1 cellular context compared by ENCODE assay signal in genomic region chr12:28192145-28192544, GRCh38.
TF ChIP-seq lines count a peak whose summit lies in the region.

No MANE protein-coding gene starts in this region.

TF ChIP-seq in K562, 482 proteins besides CTCF, POLR2A, EP300 and RAD21 (continues in another document):
- no peak for TF ChIP-seq ATF3 (IDR thresholded peaks at IDR 0.05)
- TF ChIP-seq ATF3 (CRISPR knock-in tag; conservative IDR thresholded peaks at IDR 0.05): no peak
- TF ChIP-seq MXD1 (CRISPR knock-in tag; IDR thresholded peaks at IDR 0.05; ENCODE audit: borderline replicate concordance, poor library complexity, severe bottlenecking): no peak
- TF ChIP-seq PRMT5 (CRISPR knock-in tag; IDR thresholded peaks at IDR 0.05): no peak
- TF ChIP-seq FOXO4 (CRISPR knock-in tag; IDR thresholded peaks at IDR 0.05): no peak
- 0 out of 2 replicates have a peak, but pooled peaks have one; percentile 35 for TF ChIP-seq NFATC3 (IDR thresholded peaks at IDR 0.05)
- no peak for TF ChIP-seq PRPF4 (IDR thresholded peaks at IDR 0.05; ENCODE audit: insufficient read depth, low read depth, low read length, poor library complexity, severe bottlenecking)
- TF ChIP-seq ZNF589 (CRISPR knock-in tag; IDR thresholded peaks at IDR 0.05; ENCODE audit: low read depth): no peak
- no peak for TF ChIP-seq ZNF445 (CRISPR knock-in tag; IDR thresholded peaks at IDR 0.05; ENCODE audit: low read depth)
- TF ChIP-seq SIX5 (IDR thresholded peaks at IDR 0.05; ENCODE audit: borderline replicate concordance in 1 of 2, insufficient read depth in 1 of 2, low read depth in 1 of 2, low read length in 2 of 2): no peak
- TF ChIP-seq SETDB1 (IDR thresholded peaks at IDR 0.05; ENCODE audit: low read length): no peak
- TF ChIP-seq ZNF280A (IDR thresholded peaks at IDR 0.05; ENCODE audit: low read depth, partially characterized antibody): no peak
- no peak for TF ChIP-seq CBX8 (IDR thresholded peaks at IDR 0.05; ENCODE audit: borderline replicate concordance, extremely low read depth, low read depth, low read length, poor library complexity, severe bottlenecking)
- no peak for TF ChIP-seq ZNF740 (CRISPR knock-in tag; IDR thresholded peaks at IDR 0.05)
- TF ChIP-seq ZNF740 (tag; IDR thresholded peaks at IDR 0.05): no peak
- no peak for TF ChIP-seq CTCFL (IDR thresholded peaks at IDR 0.05; ENCODE audit: borderline replicate concordance, insufficient read depth, low read depth, low read length, poor library complexity, severe bottlenecking)
- no peak for TF ChIP-seq ZNF785 (CRISPR knock-in tag; IDR thresholded peaks at IDR 0.05)
- TF ChIP-seq ETV1 (tag; conservative IDR thresholded peaks at IDR 0.05; ENCODE audit: low read depth): no peak
- TF ChIP-seq PHF20 (IDR thresholded peaks at IDR 0.05; ENCODE audit: partially characterized antibody): no peak
- no peak for TF ChIP-seq SAFB (IDR thresholded peaks at IDR 0.05; ENCODE audit: borderline replicate concordance, low read depth, low read length)
- TF ChIP-seq CEBPG (CRISPR knock-in tag; IDR thresholded peaks at IDR 0.05): no peak
- no peak for TF ChIP-seq CEBPG (tag; conservative IDR thresholded peaks at IDR 0.05 in 1 of 2, IDR thresholded peaks at IDR 0.05 in 1 of 2)
- peak in 1 of 2 experiments; percentile 82; a peak in 1 of 3 replicates for TF ChIP-seq CBX3 (IDR thresholded peaks at IDR 0.05; ENCODE audit: borderline replicate concordance in 1 of 2, low read length in 2 of 2)
- TF ChIP-seq MCM3 (IDR thresholded peaks at IDR 0.05): no peak
- TF ChIP-seq ETV5 (CRISPR knock-in tag; IDR thresholded peaks at IDR 0.05; ENCODE audit: low read depth): no peak
- no peak for TF ChIP-seq U2AF2 (optimal IDR thresholded peaks at IDR 0.05; ENCODE audit: low read depth, low read length)
- peak; percentile 98 for TF ChIP-seq ARID1B (IDR thresholded peaks at IDR 0.05)
- no peak for TF ChIP-seq POLR2B (IDR thresholded peaks at IDR 0.05; ENCODE audit: low read depth, partially characterized antibody)
- TF ChIP-seq ZNF280B (CRISPR knock-in tag; IDR thresholded peaks at IDR 0.05): no peak
- TF ChIP-seq THRAP3 (IDR thresholded peaks at IDR 0.05; ENCODE audit: borderline replicate concordance): no peak; the same call in 1 of the 2 replicates
- TF ChIP-seq BCL6 (CRISPR knock-in tag; IDR thresholded peaks at IDR 0.05): no peak
- no peak for TF ChIP-seq MBD1 (CRISPR knock-in tag; IDR thresholded peaks at IDR 0.05)
- no peak for TF ChIP-seq ZFPM2 (CRISPR knock-in tag; IDR thresholded peaks at IDR 0.05)
- no peak for TF ChIP-seq PYGO2 (tag; IDR thresholded peaks at IDR 0.05)
- TF ChIP-seq NKRF (IDR thresholded peaks at IDR 0.05; ENCODE audit: borderline replicate concordance): no peak
- no peak for TF ChIP-seq PATZ1 (CRISPR knock-in tag; IDR thresholded peaks at IDR 0.05; ENCODE audit: borderline replicate concordance)
- TF ChIP-seq ELF2 (CRISPR knock-in tag; IDR thresholded peaks at IDR 0.05): no peak
- TF ChIP-seq ELK3 (CRISPR knock-in tag; IDR thresholded peaks at IDR 0.05): no peak
- TF ChIP-seq BHLHE40 (IDR thresholded peaks at IDR 0.05; ENCODE audit: low read length): no peak
- TF ChIP-seq ZNF316 (IDR thresholded peaks at IDR 0.05): no peak
- TF ChIP-seq CC2D1A (IDR thresholded peaks at IDR 0.05): peak; percentile 96
- no peak for TF ChIP-seq HNRNPLL (IDR thresholded peaks at IDR 0.05; ENCODE audit: low read depth, low read length, poor library complexity, severe bottlenecking)
- TF ChIP-seq RNF219 (CRISPR knock-in tag; IDR thresholded peaks at IDR 0.05): no peak
- peak; percentile 57; the same call in 1 of the 2 replicates for TF ChIP-seq NBN (IDR thresholded peaks at IDR 0.05; ENCODE audit: low read depth)
